ENCODE assay signal across 8 cellular contexts in genomic region chr19:34359954-34360315, GRCh38. TPM values are rescaled to one million over a fixed set of nuclear protein-coding genes. Genes with fewer than 3 reads are reported as not detected.
DNase-seq lines count a peak whose midpoint lies in the region; ATAC-seq and TF ChIP-seq lines count a peak whose summit lies in the region.

No MANE protein-coding gene starts in this region.

- peaks cover 26% of the 10 kb centered on the region for H3K4me1 Mint-ChIP-seq in HFFc6 (ENCODE audit: low read depth)
- H3K4me1 Mint-ChIP-seq in MCF 10A (ENCODE audit: insufficient read depth, unreplicated experiment): peaks cover 14% of the 10 kb centered on the region

- H3K4me3 ChIP-seq in mucosa of stomach (ENCODE audit: low read length): peak overlapping the region; percentile 34

- H3K4me3 Mint-ChIP-seq in HFFc6: peak overlapping the region; percentile 83
- H3K4me3 Mint-ChIP-seq in MCF 10A (ENCODE audit: unreplicated experiment): peak overlapping the region; percentile 80

- H3K27me3 Mint-ChIP-seq in HFFc6 (ENCODE audit: insufficient read depth) (no peaks in the 10 kb centered on the region; the same call in 1 of the 2 replicates), MCF 10A (ENCODE audit: insufficient read depth, unreplicated experiment) (no peaks in the 10 kb centered on the region)

- POLR2A ChIA-PET in MCF 10A (lab: Yijun Ruan, JAX): interaction anchor here (0.6 to 2.0 kb wide), 8 partner anchors 11 to 187 kb away, joined by 3 to 9 read pairs (median 4); partner anchors contain the start of genes LSM14A and UBA2

- no peaks in the 10 kb centered on the region for H3K27me3 ChIP-seq in mucosa of stomach (ENCODE audit: control insufficient read depth, insufficient read depth, low read length)

- peak overlapping the region; percentile 69 for H3K9ac ChIP-seq in mucosa of stomach (ENCODE audit: low read length)

- H3K36me3 Mint-ChIP-seq in HFFc6 (ENCODE audit: low read depth) (no peaks in the 10 kb centered on the region), MCF 10A (ENCODE audit: insufficient read depth, unreplicated experiment) (peaks cover 14% of the 10 kb centered on the region)

- no peak for TF ChIP-seq CTCF in 22Rv1 (IDR thresholded peaks at IDR 0.05)
- no peak for TF ChIP-seq CTCF in HFFc6 (IDR thresholded peaks at IDR 0.05)
- no peak for TF ChIP-seq CTCF in MCF 10A (IDR thresholded peaks at IDR 0.05; ENCODE audit: unreplicated experiment)

- H3K27ac ChIP-seq in 22Rv1: peak overlapping the region; percentile 90

- BruUV-seq in MCF 10A (replicated peaks; lab: Mats Ljungman, UMichigan): no TSS peak

- H3K9me3 Mint-ChIP-seq in HFFc6 (no peaks in the 10 kb centered on the region), MCF 10A (ENCODE audit: unreplicated experiment) (no peaks in the 10 kb centered on the region)

- H3K36me3 ChIP-seq in mucosa of stomach (ENCODE audit: control insufficient read depth, insufficient read depth, low read length): no peaks in the 10 kb centered on the region

- intact Hi-C loops in MCF 10A (cut with micrococcal nuclease): no loop called here

- peak overlapping the region; percentile 89; the same call in 1 of the 2 replicates for H3K27ac Mint-ChIP-seq in HFFc6
- peak overlapping the region; percentile 94 for H3K27ac Mint-ChIP-seq in MCF 10A (ENCODE audit: low read depth, unreplicated experiment)

- no peaks in the 10 kb centered on the region for H3K9me3 ChIP-seq in mucosa of stomach (ENCODE audit: control insufficient read depth, low read length)

- H3K4me1 ChIP-seq in mucosa of stomach (ENCODE audit: control insufficient read depth, insufficient read depth, low read length): peaks cover 11% of the 10 kb centered on the region

- ATAC-seq in HG02642 (IDR thresholded peaks at IDR 0.05; ENCODE audit: poor library complexity, unreplicated experiment): no peak

- CTCF ChIA-PET in MCF 10A (lab: Yijun Ruan, JAX): interaction anchor here (0.6 to 5.4 kb wide), 13 partner anchors 9 to 1727 kb away, joined by 3 to 37 read pairs (median 5); no protein-coding TSS in a partner anchor

- DNase-seq in HFFc6 (no peak), MCF 10A (ENCODE audit: unreplicated experiment) (no peak), KG1 (lab: John Stamatoyannopoulos, UW) (no peak), NOMO-1 treated with DMSO at 0.1 percent for 48 hours (lab: John Stamatoyannopoulos, UW; ENCODE audit: unreplicated experiment) (no peak), AML-193 (lab: John Stamatoyannopoulos, UW) (no peak)

RNA-seq across cellular contexts. Expression of gene GPI, which starts 5.1 kb away (rescaled TPM):
- total RNA-seq in HFFc6 (2021; fragmentation: NEBNext Ultra II Directional; extraction: Animal tissue kit (Norgen Biotek cat#: 25700)): 100 to 1,000 TPM; 171 to 254 (median 212) TPM
- total RNA-seq in MCF 10A (2022): 139 and 201 TPM in 2 replicates

RNA-seq across cellular contexts. Expression of gene PDCD2L, which starts 44.3 kb away (rescaled TPM):
- 10 to 100 TPM in 5 of 6 experiments, 1 to 10 TPM in 1; 8.8 to 13.3 (median 12.0) TPM for total RNA-seq in HFFc6 (2021; fragmentation: NEBNext Ultra II Directional; extraction: Animal tissue kit (Norgen Biotek cat#: 25700))
- 11.1 and 24.4 TPM in 2 replicates for total RNA-seq in MCF 10A (2022)
